In genomic region chr5:137617806-137618205, GRCh38 we compare ENCODE assay signal across 18 cellular contexts.
DNase-seq lines count a peak whose midpoint lies in the region; ATAC-seq and TF ChIP-seq lines count a peak whose summit lies in the region.
"Had no signal": no experiment of that assay in that cellular context is flagged by ENCODE, and none has a peak within 500 bp of the region (broad histone marks: within the 10 kb centered on the region; RNA-seq: fewer than 3 reads in every experiment).

No MANE protein-coding gene starts in this region.

- H3K9me3 ChIP-seq in adipocyte (ENCODE audit: control insufficient read depth, low read length), result no peaks in the 10 kb centered on the region
- H3K9me3 ChIP-seq in body of pancreas, result no peaks in the 10 kb centered on the region
- H3K9me3 ChIP-seq: A549, MG63, upper lobe of right lung had no signal

- H3K4me1 ChIP-seq in adipocyte (ENCODE audit: control insufficient read depth, insufficient read depth, low read length) (peaks cover 52% of the 10 kb centered on the region), body of pancreas (peaks cover 7% of the 10 kb centered on the region)
- H3K4me1 ChIP-seq: A549 had no signal

- H3K9ac ChIP-seq in adipocyte (ENCODE audit: low read length), result no peak overlapping the region

- no peaks in the 10 kb centered on the region for H3K27me3 ChIP-seq in adipocyte (replicated peaks; ENCODE audit: control insufficient read depth, insufficient read depth, low read length)
- no peaks in the 10 kb centered on the region for H3K27me3 ChIP-seq in body of pancreas
- H3K27me3 ChIP-seq: MG63, upper lobe of right lung had no signal

- WGBS in body of pancreas, 2 donors, result 79 to 94% methylated on average over 3 of the region's 3 CpGs

- no peak overlapping the region for H3K27ac ChIP-seq in body of pancreas
- H3K27ac ChIP-seq: A549, upper lobe of right lung had no signal

- no peaks in the 10 kb centered on the region for H3K36me3 ChIP-seq in adipocyte (ENCODE audit: control insufficient read depth, insufficient read depth, low read length, severe bottlenecking)
- H3K36me3 ChIP-seq in body of pancreas (replicated peaks in 1 of 2; ENCODE audit: insufficient read depth in 1 of 2, low read depth in 2 of 2), result no peaks in the 10 kb centered on the region
- H3K36me3 ChIP-seq: MG63, upper lobe of right lung had no signal

- TF ChIP-seq POLR2A in body of pancreas (IDR thresholded peaks at IDR 0.05), result no peak

- ATAC-seq in body of pancreas (no peak), GM18517 (IDR thresholded peaks at IDR 0.05; ENCODE audit: unreplicated experiment) (no peak)
- ATAC-seq: A549; stimulated activated naive CD8-positive, alpha-beta T cell treated with anti-CD3 and anti-CD28 coated beads, Interleukin-15, amount 100 ng/mL, for 72 hours; upper lobe of right lung had no signal

- no peak overlapping the region for H3K4me3 ChIP-seq in adipocyte (ENCODE audit: low read length)
- no peak overlapping the region for H3K4me3 ChIP-seq in foreskin fibroblast (ENCODE audit: low read depth in 1 of 2, low read length in 2 of 2)
- H3K4me3 ChIP-seq in body of pancreas, result no peak overlapping the region
- H3K4me3 ChIP-seq: A549, MG63, upper lobe of right lung had no signal

- DNase-seq in A172 (ENCODE audit: low spot score) (peak; percentile 76), HCEC 1CT (peak; percentile 46), adipocyte (ENCODE audit: low read depth) (peak; percentile 62), foreskin fibroblast (peak; percentile 47 to 62), body of pancreas (no peak), NCI-H1105 treated with DMSO at 0.1 percent for 48 hours (lab: John Stamatoyannopoulos, UW) (no peak), COR-L47 (lab: John Stamatoyannopoulos, UW) (no peak)
- DNase-seq: activated CD4-positive, alpha-beta T cell treated with anti-CD3 and anti-CD28 coated beads, Interleukin-2, amount 50 U/mL, for 4 hours; activated T-cell treated with anti-CD3 and anti-CD28 coated beads, Interleukin-2, amount 50 U/mL, for 24 hours; GOT3; MG63; NCI-H1930; NCI-H524 treated with DMSO at 0.1 percent for 48 hours; stimulated activated naive CD8-positive, alpha-beta T cell treated with anti-CD3 and anti-CD28 coated beads, Interleukin-15, amount 100 ng/mL, for 72 hours; SW 1271; upper lobe of right lung had no signal

- TF ChIP-seq CTCF in foreskin fibroblast (IDR thresholded peaks at IDR 0.05; ENCODE audit: low read depth, low read length) (no peak), body of pancreas (IDR thresholded peaks at IDR 0.05) (no peak)

- intact Hi-C loops in body of pancreas (cut with DNase I), result no loop called here

Comparison
In these comparisons a context has a peak if more than half of its experiments do, and no peak if none do; other contexts are left out.
1. DNase-seq: peak in A172 (single experiment), HCEC 1CT (single experiment), adipocyte (single experiment) and foreskin fibroblast (2 of 2); none in body of pancreas (0 of 4), NCI-H1105 treated with DMSO at 0.1 percent for 48 hours (single experiment) and COR-L47 (single experiment).